Comparison of ENCODE assay signal across 1 cellular context in genomic region chr6:4948781-4949450, GRCh38.
A peak's percentile ranks its signal among the peaks of the same experiment; 100 is the strongest.
TF ChIP-seq lines count a peak whose summit lies in the region.

No MANE protein-coding gene starts in this region.

TF ChIP-seq in WTC11, 78 proteins besides CTCF, POLR2A, EP300 and RAD21 (continued from another document):
- TF ChIP-seq STAT6 (CRISPR knock-in tag; conservative IDR thresholded peaks at IDR 0.05; ENCODE audit: low read depth), result no peak
- TF ChIP-seq CREM (CRISPR knock-in tag; IDR thresholded peaks at IDR 0.05), result 0 out of 2 replicates have a peak, but pooled peaks have one; percentile 40
- TF ChIP-seq GRHL2 (CRISPR knock-in tag; IDR thresholded peaks at IDR 0.05; ENCODE audit: insufficient replicate concordance, severe bottlenecking), result no peak
